ENCODE assay signal across 6 cellular contexts in the genomic region with DNA sequence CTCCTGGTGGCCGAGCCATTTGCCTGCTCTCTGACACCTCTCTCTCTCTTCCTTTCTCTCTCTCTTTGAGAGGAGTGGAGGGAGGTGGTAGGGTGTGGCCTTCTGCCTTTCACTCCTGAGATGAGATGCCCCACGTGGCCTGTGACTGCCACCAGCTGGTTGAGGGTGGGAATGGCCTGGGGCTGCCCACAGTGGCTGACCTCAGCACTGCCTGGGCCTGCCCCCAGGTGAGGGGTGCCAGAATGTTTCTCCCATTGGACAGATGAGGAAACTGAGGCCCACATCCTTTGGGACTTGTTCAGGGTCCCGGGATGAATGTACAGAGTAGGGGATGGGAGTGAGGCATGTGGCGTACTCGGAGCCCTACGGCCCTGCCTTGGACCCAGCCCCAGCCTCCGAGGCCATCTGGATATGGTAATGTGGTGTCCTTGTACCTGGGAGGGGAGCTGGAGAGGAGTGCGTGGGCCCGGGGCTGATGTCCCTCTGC. TPM values are rescaled to one million over a fixed set of nuclear protein-coding genes. Genes with fewer than 3 reads are reported as not detected.
DNase-seq lines count a peak whose midpoint lies in the region; FAIRE-seq and TF ChIP-seq lines count a peak whose summit lies in the region.

No MANE protein-coding gene starts in this region.

- no peaks in the 10 kb centered on the region for H3K9me1 ChIP-seq in keratinocyte (ENCODE audit: control insufficient read depth, extremely low read depth, insufficient read depth, low read length)

- peaks cover 13 to 47% of the 10 kb centered on the region in 2 experiments for H3K36me3 ChIP-seq in keratinocyte (ENCODE audit: control insufficient read depth in 2 of 2, extremely low read depth in 1 of 2, insufficient read depth in 2 of 2, low read length in 2 of 2)

- CTCF ChIA-PET in Calu3 (lab: Charles Lee), result interaction anchor here (1.0 to 1.3 kb wide), 2 partner anchors 30 to 85 kb away, joined by 3 to 4 read pairs; partner anchors contain the start of gene FBXO6

- H3K36me3 Mint-ChIP-seq in Calu3 (ENCODE audit: insufficient read depth, unreplicated experiment), result peaks cover 11% of the 10 kb centered on the region

- H3K4me1 ChIP-seq in keratinocyte (ENCODE audit: control insufficient read depth, extremely low read depth, insufficient read depth, low read length), result peaks cover 6% of the 10 kb centered on the region

- H3K4me3 ChIP-seq in keratinocyte (ENCODE audit: control insufficient read depth in 2 of 3, extremely low read depth in 1 of 3, insufficient read depth in 2 of 3, low read depth in 1 of 3, low read length in 3 of 3), result no peak overlapping the region

- peak; percentile 84 for TF ChIP-seq RAD21 in Ishikawa (IDR thresholded peaks at IDR 0.05; ENCODE audit: low read depth)

- TF ChIP-seq CTCF in Calu3 (IDR thresholded peaks at IDR 0.05; ENCODE audit: unreplicated experiment), result peak; percentile 33
- peak; percentile 51 to 85 (median 60) for TF ChIP-seq CTCF in keratinocyte (optimal IDR thresholded peaks at IDR 0.05 in 1 of 3, IDR thresholded peaks at IDR 0.05 in 1 of 3, conservative IDR thresholded peaks at IDR 0.05 in 1 of 3; ENCODE audit: extremely low read depth in 1 of 3, insufficient read depth in 2 of 3, low read length in 3 of 3)

- no TSS peak for BruUV-seq in Calu3 (replicated peaks; lab: Mats Ljungman, UMichigan)

- H4K20me1 ChIP-seq in keratinocyte (ENCODE audit: control insufficient read depth, extremely low read depth, insufficient read depth, low read length), result no peaks in the 10 kb centered on the region

- H2AFZ ChIP-seq in keratinocyte (ENCODE audit: control insufficient read depth, low read length), result no peak overlapping the region

- H3K9me3 Mint-ChIP-seq in Calu3 (ENCODE audit: low read depth, unreplicated experiment), result no peaks in the 10 kb centered on the region

- H3K9me3 ChIP-seq in keratinocyte (ENCODE audit: control insufficient read depth, low read depth, low read length), result no peaks in the 10 kb centered on the region

- no peaks in the 10 kb centered on the region for H3K4me1 Mint-ChIP-seq in Calu3 (ENCODE audit: low read depth, unreplicated experiment)

- DNase-seq in Calu3 (peak; percentile 54), keratinocyte (ENCODE audit: low read depth, low spot score) (peak; percentile 32), SK-N-DZ (ENCODE audit: low spot score) (no peak), NCI-H1694 (lab: John Stamatoyannopoulos, UW) (no peak)
- DNase-seq in activated CD8-positive, alpha-beta memory T cell treated with anti-CD3 and anti-CD28 coated beads for 24 hours, result peak; percentile 76

- no peak overlapping the region for H3K9ac ChIP-seq in keratinocyte (ENCODE audit: control insufficient read depth, extremely low read depth, insufficient read depth, low read length)

- H3K27ac ChIP-seq in keratinocyte (ENCODE audit: control insufficient read depth, insufficient read depth, low read length), result no peak overlapping the region

- H3K27ac Mint-ChIP-seq in Calu3 (ENCODE audit: unreplicated experiment), result no peak overlapping the region

- no peak overlapping the region for H3K4me3 Mint-ChIP-seq in Calu3 (ENCODE audit: low read depth, unreplicated experiment)

- intact Hi-C loops in Calu3 (cut with micrococcal nuclease; ENCODE audit: unreplicated experiment), result no loop called here

- no peaks in the 10 kb centered on the region for H3K79me2 ChIP-seq in keratinocyte (ENCODE audit: control insufficient read depth, insufficient read depth, low read length)

- no peak for TF ChIP-seq EP300 in Ishikawa (IDR thresholded peaks at IDR 0.05; ENCODE audit: borderline replicate concordance)

- FAIRE-seq in keratinocyte (lab: Jason Lieb, UNC), result no peak

- H3K27me3 ChIP-seq in keratinocyte (ENCODE audit: control insufficient read depth, extremely low read depth, insufficient read depth, low read length), result no peaks in the 10 kb centered on the region

- dilution Hi-C loops in keratinocyte (cut with MboI; ENCODE audit: extremely low pct_ligation_motif_present, low sequenced_read_pairs), result no loop called here

- H3K27me3 Mint-ChIP-seq in Calu3 (ENCODE audit: unreplicated experiment), result peaks cover 10% of the 10 kb centered on the region

- no peak overlapping the region for H3K4me2 ChIP-seq in keratinocyte (ENCODE audit: control insufficient read depth, extremely low read depth, insufficient read depth, low read depth, low read length)

TF ChIP-seq in Ishikawa, 13 proteins besides CTCF, POLR2A, EP300 and RAD21 (continues in another document):
- no peak for TF ChIP-seq YY1 (IDR thresholded peaks at IDR 0.05; ENCODE audit: low read depth)
- no peak for TF ChIP-seq CREB1 (IDR thresholded peaks at IDR 0.05; ENCODE audit: low read depth)
- no peak for TF ChIP-seq NFIC (IDR thresholded peaks at IDR 0.05)
- no peak for TF ChIP-seq TAF1 (IDR thresholded peaks at IDR 0.05; ENCODE audit: low read depth)
- TF ChIP-seq, protein P1, sequence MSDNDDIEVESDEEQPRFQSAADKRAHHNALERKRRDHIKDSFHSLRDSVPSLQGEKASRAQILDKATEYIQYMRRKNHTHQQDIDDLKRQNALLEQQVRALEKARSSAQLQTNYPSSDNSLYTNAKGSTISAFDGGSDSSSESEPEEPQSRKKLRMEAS (IDR thresholded peaks at IDR 0.05), result peak; percentile 66
- TF ChIP-seq USF1 (IDR thresholded peaks at IDR 0.05), result peak; percentile 79
- no peak for TF ChIP-seq CEBPB (IDR thresholded peaks at IDR 0.05)

RNA-seq across cellular contexts. Expression of gene C1orf167, which starts 12.7 kb away (rescaled TPM):
- not detected in 2 replicates for total RNA-seq in Calu3 (2022)
- not detected in 3 replicates for polyA plus RNA-seq in keratinocyte
- not detected for polyA plus RNA-seq in keratinocyte (2011; ENCODE audit: low read depth)
- not detected in 2 replicates for polyA plus RNA-seq in keratinocyte (2011; cell fraction: cytosol; rRNA removed)
- polyA plus RNA-seq in keratinocyte (2011; cell fraction: nucleus; rRNA removed), result not detected in 2 replicates
- 0.62 TPM in 1 of 2 replicates, not detected in the other for polyA plus RNA-seq in keratinocyte (2012; ENCODE audit: low replicate concordance)
- polyA minus RNA-seq in keratinocyte, result not detected in 3 replicates
- polyA minus RNA-seq in keratinocyte (2011; cell fraction: cytosol; rRNA and poly(A)+ RNA removed), result not detected
- not detected in 2 replicates for polyA minus RNA-seq in keratinocyte (2011; cell fraction: nucleus; rRNA and poly(A)+ RNA removed)
- polyA plus RNA-seq in SK-N-DZ (2014; cell fraction: cytosol; rRNA removed), result not detected in 2 replicates
- not detected in 2 replicates for polyA plus RNA-seq in SK-N-DZ (2014; cell fraction: nucleus; rRNA removed)

RNA-seq across cellular contexts. Expression of gene AGTRAP, which starts 13.3 kb away (rescaled TPM):
- total RNA-seq in Calu3 (2022), result 30.4 and 41.2 TPM in 2 replicates
- 36.7 to 75.6 TPM (median 65.8 TPM) in 3 replicates for polyA plus RNA-seq in keratinocyte
- polyA plus RNA-seq in keratinocyte (2011; ENCODE audit: low read depth), result 11.8 TPM
- 56.1 and 108 TPM in 2 replicates for polyA plus RNA-seq in keratinocyte (2011; cell fraction: cytosol; rRNA removed)
- 61.3 and 86.5 TPM in 2 replicates for polyA plus RNA-seq in keratinocyte (2011; cell fraction: nucleus; rRNA removed)
- 82.0 and 86.5 TPM in 2 replicates for polyA plus RNA-seq in keratinocyte (2012; ENCODE audit: low replicate concordance)
- polyA minus RNA-seq in keratinocyte, result 38.4 to 81.1 TPM (median 45.0 TPM) in 3 replicates
- polyA minus RNA-seq in keratinocyte (2011; cell fraction: cytosol; rRNA and poly(A)+ RNA removed), result 81.5 TPM
- polyA minus RNA-seq in keratinocyte (2011; cell fraction: nucleus; rRNA and poly(A)+ RNA removed), result 34.2 and 35.3 TPM in 2 replicates
- polyA plus RNA-seq in SK-N-DZ (2014; cell fraction: cytosol; rRNA removed), result 12.1 and 17.0 TPM in 2 replicates
- polyA plus RNA-seq in SK-N-DZ (2014; cell fraction: nucleus; rRNA removed), result 8.2 and 22.1 TPM in 2 replicates

RNA-seq across cellular contexts. Expression of gene MTHFR, which starts 56.5 kb away (rescaled TPM):
- 16.4 and 21.0 TPM in 2 replicates for total RNA-seq in Calu3 (2022)
- 5.1 to 8.3 TPM (median 5.2 TPM) in 3 replicates for polyA plus RNA-seq in keratinocyte
- 3.8 TPM for polyA plus RNA-seq in keratinocyte (2011; ENCODE audit: low read depth)
- polyA plus RNA-seq in keratinocyte (2011; cell fraction: cytosol; rRNA removed), result 2.1 and 3.4 TPM in 2 replicates
- 11.3 and 14.8 TPM in 2 replicates for polyA plus RNA-seq in keratinocyte (2011; cell fraction: nucleus; rRNA removed)
- polyA plus RNA-seq in keratinocyte (2012; ENCODE audit: low replicate concordance), result 4.2 and 6.4 TPM in 2 replicates
- polyA minus RNA-seq in keratinocyte, result 12.4 to 12.7 TPM (median 12.6 TPM) in 3 replicates
- polyA minus RNA-seq in keratinocyte (2011; cell fraction: cytosol; rRNA and poly(A)+ RNA removed), result 6.5 TPM
- polyA minus RNA-seq in keratinocyte (2011; cell fraction: nucleus; rRNA and poly(A)+ RNA removed), result 17.3 TPM in 2 replicates
- 1.4 and 3.6 TPM in 2 replicates for polyA plus RNA-seq in SK-N-DZ (2014; cell fraction: cytosol; rRNA removed)
- 4.4 and 8.1 TPM in 2 replicates for polyA plus RNA-seq in SK-N-DZ (2014; cell fraction: nucleus; rRNA removed)

RNA-seq across cellular contexts. Expression of gene CLCN6, which starts 56.7 kb away (rescaled TPM):
- total RNA-seq in Calu3 (2022), result 17.4 and 23.6 TPM in 2 replicates
- 5.2 to 9.8 TPM (median 7.4 TPM) in 3 replicates for polyA plus RNA-seq in keratinocyte
- 2.0 TPM for polyA plus RNA-seq in keratinocyte (2011; ENCODE audit: low read depth)
- polyA plus RNA-seq in keratinocyte (2011; cell fraction: cytosol; rRNA removed), result 2.7 and 2.9 TPM in 2 replicates
- 36.0 and 38.6 TPM in 2 replicates for polyA plus RNA-seq in keratinocyte (2011; cell fraction: nucleus; rRNA removed)
- polyA plus RNA-seq in keratinocyte (2012; ENCODE audit: low replicate concordance), result 4.5 and 8.1 TPM in 2 replicates
- polyA minus RNA-seq in keratinocyte, result 5.0 to 12.1 TPM (median 7.7 TPM) in 3 replicates
- 3.1 TPM for polyA minus RNA-seq in keratinocyte (2011; cell fraction: cytosol; rRNA and poly(A)+ RNA removed)
- polyA minus RNA-seq in keratinocyte (2011; cell fraction: nucleus; rRNA and poly(A)+ RNA removed), result 11.4 and 19.6 TPM in 2 replicates
- 11.0 and 17.0 TPM in 2 replicates for polyA plus RNA-seq in SK-N-DZ (2014; cell fraction: cytosol; rRNA removed)
- 22.8 and 55.1 TPM in 2 replicates for polyA plus RNA-seq in SK-N-DZ (2014; cell fraction: nucleus; rRNA removed)

RNA-seq across cellular contexts. Expression of gene DRAXIN, which starts 57.7 kb away (rescaled TPM):
- total RNA-seq in Calu3 (2022), result not detected in 2 replicates
- polyA plus RNA-seq in keratinocyte, result not detected in 3 replicates
- polyA plus RNA-seq in keratinocyte (2011; ENCODE audit: low read depth), result not detected
- not detected in 2 replicates for polyA plus RNA-seq in keratinocyte (2011; cell fraction: cytosol; rRNA removed)
- 0.01 and 0.03 TPM in 2 replicates for polyA plus RNA-seq in keratinocyte (2011; cell fraction: nucleus; rRNA removed)
- polyA plus RNA-seq in keratinocyte (2012; ENCODE audit: low replicate concordance), result not detected in 2 replicates
- polyA minus RNA-seq in keratinocyte, result 0.03 TPM in 1 of 3 replicates, not detected in the others
- polyA minus RNA-seq in keratinocyte (2011; cell fraction: cytosol; rRNA and poly(A)+ RNA removed), result not detected
- not detected in 2 replicates for polyA minus RNA-seq in keratinocyte (2011; cell fraction: nucleus; rRNA and poly(A)+ RNA removed)
- 0.75 and 1.0 TPM in 2 replicates for polyA plus RNA-seq in SK-N-DZ (2014; cell fraction: cytosol; rRNA removed)
- polyA plus RNA-seq in SK-N-DZ (2014; cell fraction: nucleus; rRNA removed), result 0.37 and 0.94 TPM in 2 replicates

Comparison
In these comparisons a context has a peak if more than half of its experiments do, and no peak if none do; other contexts are left out.
1. DNase-seq: peak in Calu3 (single experiment), activated CD8-positive, alpha-beta memory T cell treated with anti-CD3 and anti-CD28 coated beads for 24 hours (single experiment) and keratinocyte (single experiment); none in SK-N-DZ (single experiment) and NCI-H1694 (single experiment).